In genomic region chr15:67832965-67833503, GRCh38 we compare ENCODE assay signal across 11 cellular contexts. TPM values are rescaled to one million over a fixed set of nuclear protein-coding genes. Genes with fewer than 3 reads are reported as not detected.
DNase-seq lines count a peak whose midpoint lies in the region; ATAC-seq, FAIRE-seq and TF ChIP-seq lines count a peak whose summit lies in the region.
"Had no signal": no experiment of that assay in that cellular context is flagged by ENCODE, and none has a peak within 500 bp of the region (broad histone marks: within the 10 kb centered on the region; RNA-seq: fewer than 3 reads in every experiment).

No MANE protein-coding gene starts in this region.

- no peak for TF ChIP-seq POLR2A in H54 (IDR thresholded peaks at IDR 0.05; ENCODE audit: low read depth, low read length)

- H3K4me1 Mint-ChIP-seq in activated T-cell treated with anti-CD3 and anti-CD28 coated beads, Interleukin-2, amount 50 U/mL, for 4 hours (ENCODE audit: low read depth), result peaks cover 45% of the 10 kb centered on the region

- H3K36me3 ChIP-seq in iPS-15b (ENCODE audit: control insufficient read depth, insufficient read depth, low read length) (no peaks in the 10 kb centered on the region), skeletal muscle tissue (ENCODE audit: control insufficient read depth in 3 of 3, insufficient read depth in 3 of 3, low read length in 3 of 3) (no peaks in the 10 kb centered on the region)

- H3K27ac ChIP-seq in skeletal muscle tissue (ENCODE audit: low read depth, low read length), result no peak overlapping the region

- H3K27me3 ChIP-seq in iPS-15b (ENCODE audit: control insufficient read depth, insufficient read depth, low read length), result peaks cover 99% of the 10 kb centered on the region
- H3K27me3 ChIP-seq in skeletal muscle tissue (ENCODE audit: control insufficient read depth in 3 of 3, insufficient read depth in 3 of 3, low read length in 3 of 3), result peaks cover 50 to 72% (median 68%) of the 10 kb centered on the region in 3 donors

- no peaks in the 10 kb centered on the region for H3K36me3 Mint-ChIP-seq in activated T-cell treated with anti-CD3 and anti-CD28 coated beads, Interleukin-2, amount 50 U/mL, for 4 hours (ENCODE audit: insufficient read depth)

- no peak for DNase-seq in activated T-cell treated with anti-CD3 and anti-CD28 coated beads, Interleukin-2, amount 50 U/mL, for 4 hours
- DNase-seq in activated T-cell treated with anti-CD3 and anti-CD28 coated beads, Interleukin-2, amount 50 U/mL, for 48 hours, result no peak
- peak; percentile 22 for DNase-seq in UCSD-AML1 (lab: John Stamatoyannopoulos, UW; ENCODE audit: unreplicated experiment)
- DNase-seq in H54 (ENCODE audit: insufficient read length, low spot score), result no peak
- DNase-seq in NCI-H1417 treated with DMSO at 0.1 percent for 48 hours (lab: John Stamatoyannopoulos, UW), result no peak
- DNase-seq: NCI-H187 treated with DMSO at 0.1 percent for 48 hours had no signal

- H3K9ac ChIP-seq in iPS-15b (ENCODE audit: low read depth, low read length), result no peak overlapping the region
- no peak overlapping the region for H3K9ac ChIP-seq in skeletal muscle tissue (ENCODE audit: low read depth in 1 of 3, low read length in 3 of 3)

- H3K4me1 ChIP-seq in iPS-15b (ENCODE audit: control insufficient read depth, insufficient read depth, low read length) (peaks cover 22% of the 10 kb centered on the region), skeletal muscle tissue (ENCODE audit: control insufficient read depth in 3 of 3, insufficient read depth in 3 of 3, low read length in 3 of 3) (peaks cover 25 to 32% (median 28%) of the 10 kb centered on the region in 3 donors)

- H3K9me3 ChIP-seq in iPS-15b (ENCODE audit: control insufficient read depth, insufficient read depth, low read length) (no peaks in the 10 kb centered on the region), skeletal muscle tissue (ENCODE audit: control insufficient read depth in 3 of 3, low read length in 3 of 3) (no peaks in the 10 kb centered on the region)

- no peaks in the 10 kb centered on the region for H3K9me3 Mint-ChIP-seq in activated T-cell treated with anti-CD3 and anti-CD28 coated beads, Interleukin-2, amount 50 U/mL, for 4 hours

- ATAC-seq in activated T-cell treated with anti-CD3 and anti-CD28 coated beads, Interleukin-2, amount 50 U/mL, for 4 hours, result no peak
- no peak for ATAC-seq in HG03159 (IDR thresholded peaks at IDR 0.05; ENCODE audit: unreplicated experiment)

- H3K4me3 Mint-ChIP-seq in activated T-cell treated with anti-CD3 and anti-CD28 coated beads, Interleukin-2, amount 50 U/mL, for 4 hours, result peak overlapping the region; percentile 64

- H3K4me3 ChIP-seq in iPS-15b (ENCODE audit: low read depth, low read length) (peak overlapping the region; percentile 53), skeletal muscle tissue (ENCODE audit: low read length in 3 of 3) (peak overlapping the region in 2 of 3 donors; percentile 14 to 52)

- no peak for FAIRE-seq in H54 (lab: Jason Lieb, UNC)
- FAIRE-seq: colon had no signal

- peaks cover 74% of the 10 kb centered on the region for H3K27me3 Mint-ChIP-seq in activated T-cell treated with anti-CD3 and anti-CD28 coated beads, Interleukin-2, amount 50 U/mL, for 4 hours (ENCODE audit: low read depth)

RNA-seq across cellular contexts. Expression of gene RNU6-1, which starts 6.8 kb away (rescaled TPM):
- total RNA-seq in activated T-cell treated with anti-CD3 and anti-CD28 coated beads, Interleukin-2, amount 50 U/mL, for 4 hours, result not detected
- total RNA-seq in skeletal muscle tissue, result not detected
- total RNA-seq: lung microvascular endothelial cell had no signal

RNA-seq across cellular contexts. Expression of gene SKOR1, which starts 7.7 kb away (rescaled TPM):
- total RNA-seq in activated T-cell treated with anti-CD3 and anti-CD28 coated beads, Interleukin-2, amount 50 U/mL, for 4 hours, result under 1 TPM; 0.15 to 0.34 (median 0.33) TPM
- total RNA-seq in skeletal muscle tissue, result under 0.01 TPM
